8 cellular contexts compared by ENCODE assay signal in genomic region chr5:179618923-179619554, GRCh38. TPM values are rescaled to one million over a fixed set of nuclear protein-coding genes. Genes with fewer than 3 reads are reported as not detected.
DNase-seq lines count a peak whose midpoint lies in the region; ATAC-seq and TF ChIP-seq lines count a peak whose summit lies in the region.

No MANE protein-coding gene starts in this region.

- no peak overlapping the region for H3K4ac ChIP-seq in IMR-90 (ENCODE audit: low read depth, low read length)

- H3K9me1 ChIP-seq in IMR-90 (ENCODE audit: insufficient read depth, low read length), result peaks cover 11% of the 10 kb centered on the region; the same call in 1 of the 2 replicates

- H2AK9ac ChIP-seq in IMR-90 (replicated peaks; ENCODE audit: low read depth, low read length, poor library complexity), result no peak overlapping the region

- peak overlapping the region; percentile 39; the same call in 1 of the 2 replicates for H3K9ac ChIP-seq in IMR-90 (ENCODE audit: low read depth, low read length)

- no peak overlapping the region for H4K91ac ChIP-seq in IMR-90 (ENCODE audit: insufficient read depth, low read depth, low read length)

- peaks cover 13 to 47% of the 10 kb centered on the region in 2 experiments; a peak in 3 of 4 replicates for H3K79me1 ChIP-seq in IMR-90 (ENCODE audit: low read depth in 1 of 2, low read length in 2 of 2)

- no peaks in the 10 kb centered on the region for H3K27me3 Mint-ChIP-seq in naive B cell

- in situ Hi-C loops in IMR-90 (cut with MboI; ENCODE audit: low sequenced_read_pairs), result no loop called here

- no peak for TF ChIP-seq RAD21 in IMR-90 (IDR thresholded peaks at IDR 0.05; ENCODE audit: low read length)

- POLR2A ChIA-PET in BJ (lab: Charles Lee) (no interaction called here), IMR-90 (lab: Charles Lee; ENCODE audit: unreplicated experiment) (interaction anchor here (0.6 kb wide), 3 partner anchors 14 to 188 kb away, joined by 3 to 8 read pairs (median 3); no protein-coding TSS in a partner anchor)

- BruUV-seq in IMR-90 (replicated peaks; lab: Mats Ljungman, UMichigan), result no TSS peak

- H3K14ac ChIP-seq in IMR-90 (replicated peaks; ENCODE audit: low read depth, low read length), result no peak overlapping the region

- peak overlapping the region; percentile 0 to 75 (median 62) for H3K4me3 Mint-ChIP-seq in naive B cell

- H3K56ac ChIP-seq in IMR-90 (ENCODE audit: extremely low read depth, insufficient read depth, low read length), result no peak overlapping the region

- no peak for ATAC-seq in IMR-90 (ENCODE audit: low read depth)
- no peak for ATAC-seq in naive B cell (ENCODE audit: low read depth in 2 of 2)
- no peak for ATAC-seq in HG02759 (IDR thresholded peaks at IDR 0.05; ENCODE audit: unreplicated experiment)

- no peak overlapping the region for H2BK15ac ChIP-seq in IMR-90 (ENCODE audit: low read depth, low read length)

- H3K4me3 ChIP-seq in BJ (ENCODE audit: low read depth, low read length) (peak overlapping the region; percentile 14), IMR-90 (ENCODE audit: insufficient read depth, low read depth, low read length) (peak overlapping the region; percentile 18; the same call in 1 of the 2 replicates), coronary artery (peak overlapping the region; percentile 96)

- H3K36me3 Mint-ChIP-seq in naive B cell, result peaks cover 58 to 62% of the 10 kb centered on the region in 2 donors

- H4K8ac ChIP-seq in IMR-90 (ENCODE audit: low read depth in 2 of 2, low read length in 2 of 2), result no peak overlapping the region

- H3K4me2 ChIP-seq in IMR-90 (ENCODE audit: low read depth, low read length), result peak overlapping the region; percentile 78

- peaks cover 92% of the 10 kb centered on the region for H4K20me1 ChIP-seq in IMR-90 (ENCODE audit: insufficient read depth, low read length)

- no peaks in the 10 kb centered on the region for H3K9me3 ChIP-seq in IMR-90 (ENCODE audit: control insufficient read depth, insufficient read depth, low read length)

- H3K36me3 ChIP-seq in BJ (ENCODE audit: control insufficient read depth, insufficient read depth, low read length), result peaks cover 23% of the 10 kb centered on the region
- peaks cover 58% of the 10 kb centered on the region for H3K36me3 ChIP-seq in IMR-90 (ENCODE audit: control insufficient read depth, insufficient read depth, low read length)

- H3K27me3 ChIP-seq in BJ (ENCODE audit: control insufficient read depth, insufficient read depth, low read length) (no peaks in the 10 kb centered on the region), IMR-90 (ENCODE audit: control insufficient read depth, insufficient read depth, low read length) (no peaks in the 10 kb centered on the region)

- no peak overlapping the region for H3K18ac ChIP-seq in IMR-90 (ENCODE audit: low read depth, low read length)

- H3K9me3 Mint-ChIP-seq in naive B cell, result no peaks in the 10 kb centered on the region

- WGBS in IMR-90 (ENCODE audit: extremely low coverage in 2 of 2, insufficient read length in 1 of 2), 2 experiments, result no CpG with 5 or more reads among the region's 6 CpGs

- TF ChIP-seq POLR2A in IMR-90 (IDR thresholded peaks at IDR 0.05; ENCODE audit: low read depth, low read length), result no peak

- dilution Hi-C loops in IMR-90 (cut with HindIII; ENCODE audit: low sequenced_read_pairs, unreplicated experiment), result no loop called here

- H2BK20ac ChIP-seq in IMR-90 (ENCODE audit: low read depth, low read length), result no peak overlapping the region

- no peak overlapping the region for H2AK5ac ChIP-seq in IMR-90 (ENCODE audit: low read depth, low read length)

- H3K27ac ChIP-seq in IMR-90 (ENCODE audit: insufficient read depth, low read length), result no peak overlapping the region
- H3K27ac ChIP-seq in coronary artery, result no peak overlapping the region

- peaks cover 52 to 58% (median 55%) of the 10 kb centered on the region in 3 donors for H3K4me1 Mint-ChIP-seq in naive B cell

- H2AFZ ChIP-seq in IMR-90 (replicated peaks; ENCODE audit: low read length, poor library complexity), result no peak overlapping the region

- no peak overlapping the region for H2BK120ac ChIP-seq in IMR-90 (ENCODE audit: low read depth, low read length)

- peaks cover 2% of the 10 kb centered on the region for H3K4me1 ChIP-seq in IMR-90 (ENCODE audit: control insufficient read depth, insufficient read depth, low read length)

- CTCF ChIA-PET in BJ (lab: Yijun Ruan, JAX) (interaction anchor here (1.4 to 1.5 kb wide), 2 partner anchors 8 to 49 kb away, joined by 4 read pairs; no protein-coding TSS in a partner anchor), IMR-90 (lab: Yijun Ruan, JAX) (interaction anchor here (2.1 kb wide), 1 partner anchor 49 kb away, joined by 7 read pairs; no protein-coding TSS in a partner anchor)

- intact Hi-C loops in IMR-90 (cut with micrococcal nuclease), result no loop called here

- no peak for DNase-seq in BJ (ENCODE audit: low read depth)
- no peak for DNase-seq in IMR-90
- no peak for DNase-seq in coronary artery (ENCODE audit: low spot score)
- no peak for DNase-seq in naive B cell
- no peak for DNase-seq in NCI-H2171 treated with DMSO at 0.1 percent for 48 hours (lab: John Stamatoyannopoulos, UW)
- no peak for DNase-seq in SKM-1 (lab: John Stamatoyannopoulos, UW; ENCODE audit: unreplicated experiment)
- no peak for DNase-seq in NCI-H1092 treated with DMSO at 0.1 percent for 48 hours (lab: John Stamatoyannopoulos, UW)

- H3K23ac ChIP-seq in IMR-90 (ENCODE audit: low read depth, low read length), result no peak overlapping the region

- TF ChIP-seq CTCF in BJ (IDR thresholded peaks at IDR 0.05; ENCODE audit: insufficient read depth, low read depth, low read length), result no peak
- TF ChIP-seq CTCF in IMR-90 (conservative IDR thresholded peaks at IDR 0.05; ENCODE audit: low read depth, low read length), result no peak
- TF ChIP-seq CTCF in coronary artery (IDR thresholded peaks at IDR 0.05), result no peak

- H2BK5ac ChIP-seq in IMR-90 (ENCODE audit: low read depth, low read length, poor library complexity, severe bottlenecking), result no peak overlapping the region

- H3K27ac Mint-ChIP-seq in naive B cell, result peak overlapping the region in 1 of 6 donors; percentile 77

- no peak overlapping the region for H4K5ac ChIP-seq in IMR-90 (ENCODE audit: low read depth, low read length)

TF ChIP-seq in IMR-90, 13 proteins besides CTCF, POLR2A, EP300 and RAD21:
- TF ChIP-seq NFE2L2 (IDR thresholded peaks at IDR 0.05; ENCODE audit: low read depth, low read length), result no peak
- TF ChIP-seq, protein P1, sequence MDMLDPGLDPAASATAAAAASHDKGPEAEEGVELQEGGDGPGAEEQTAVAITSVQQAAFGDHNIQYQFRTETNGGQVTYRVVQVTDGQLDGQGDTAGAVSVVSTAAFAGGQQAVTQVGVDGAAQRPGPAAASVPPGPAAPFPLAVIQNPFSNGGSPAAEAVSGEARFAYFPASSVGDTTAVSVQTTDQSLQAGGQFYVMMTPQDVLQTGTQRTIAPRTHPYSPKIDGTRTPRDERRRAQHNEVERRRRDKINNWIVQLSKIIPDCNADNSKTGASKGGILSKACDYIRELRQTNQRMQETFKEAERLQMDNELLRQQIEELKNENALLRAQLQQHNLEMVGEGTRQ (IDR thresholded peaks at IDR 0.05; ENCODE audit: low read depth, low read length), result no peak
- no peak for TF ChIP-seq MAZ (IDR thresholded peaks at IDR 0.05; ENCODE audit: borderline replicate concordance, low read depth, low read length)
- no peak for TF ChIP-seq RFX5 (IDR thresholded peaks at IDR 0.05; ENCODE audit: low read depth, low read length)
- TF ChIP-seq MAFK (IDR thresholded peaks at IDR 0.05; ENCODE audit: low read depth, low read length), result no peak
- TF ChIP-seq MXI1 (IDR thresholded peaks at IDR 0.05; ENCODE audit: borderline replicate concordance, low read depth, low read length), result no peak
- no peak for TF ChIP-seq SMC3 (IDR thresholded peaks at IDR 0.05; ENCODE audit: low read depth, low read length)
- TF ChIP-seq CEBPB (IDR thresholded peaks at IDR 0.05; ENCODE audit: low read depth, low read length), result no peak
- no peak for TF ChIP-seq RCOR1 (IDR thresholded peaks at IDR 0.05; ENCODE audit: insufficient replicate concordance, low read length)
- no peak for TF ChIP-seq CHD1 (IDR thresholded peaks at IDR 0.05; ENCODE audit: low read depth, low read length)

RNA-seq across cellular contexts. Expression of gene HNRNPH1, which starts 4.4 kb away (rescaled TPM):
- polyA plus RNA-seq in BJ (2011; rRNA removed) (142 and 247 TPM in 2 replicates), IMR-90 (2012; rRNA removed) (230 and 288 TPM in 2 replicates), naive B cell (ENCODE audit: low read depth in 6 of 6) (100 to 1,000 TPM in 4 of 6 donors, 10 to 100 TPM in 2; 21.4 to 139 (median 111) TPM)
- 293 and 335 TPM in 2 replicates for polyA minus RNA-seq in BJ (2011; rRNA and poly(A)+ RNA removed)
- 300 and 735 TPM in 2 replicates for total RNA-seq in IMR-90 (2012; rRNA removed)
- polyA plus RNA-seq in IMR-90 (2012; cell fraction: cytosol; rRNA removed), result 34.5 and 69.4 TPM in 2 replicates
- 110 and 525 TPM in 2 replicates for polyA plus RNA-seq in IMR-90 (2012; cell fraction: nucleus; rRNA removed; ENCODE audit: low replicate concordance)

Comparison
In these comparisons a context has a peak if more than half of its experiments do, and no peak if none do; other contexts are left out.
1. H3K4me3 ChIP-seq: peak in every context shown above with its lines; median percentile 96 in coronary artery; 18 in IMR-90; 14 in BJ.